ENCODE assay signal across 8 cellular contexts in the genomic region with DNA sequence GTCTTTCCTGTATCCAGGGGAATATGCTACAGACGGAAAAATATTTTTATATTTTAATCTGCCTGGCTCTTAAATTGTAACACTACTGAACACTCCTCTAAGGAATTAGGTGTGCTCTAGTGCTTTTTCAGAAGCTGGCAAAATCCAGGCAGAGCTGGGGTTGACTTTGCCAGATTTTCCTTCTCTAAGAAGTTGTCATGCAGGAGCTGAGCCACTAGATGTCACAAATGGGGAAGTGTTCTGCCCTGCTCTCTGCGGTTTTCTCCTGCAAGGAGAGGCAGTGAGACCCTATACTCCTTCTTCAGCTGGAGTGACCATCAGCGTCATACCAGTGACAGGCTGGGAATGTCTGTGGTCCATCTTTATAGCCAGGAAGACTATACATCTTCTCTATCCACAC.
A peak's percentile ranks its signal among the peaks of the same experiment; 100 is the strongest.
DNase-seq lines count a peak whose midpoint lies in the region; ATAC-seq and TF ChIP-seq lines count a peak whose summit lies in the region.

No MANE protein-coding gene starts in this region.

- H3K36me3 Mint-ChIP-seq in HFFc6 (ENCODE audit: low read depth), result no peaks in the 10 kb centered on the region

- H2AFZ ChIP-seq in mammary epithelial cell (ENCODE audit: low read depth, low read length), result no peak overlapping the region

- TF ChIP-seq CTCF in HFFc6 (IDR thresholded peaks at IDR 0.05) (peak; percentile 72), mammary epithelial cell (conservative IDR thresholded peaks at IDR 0.05 in 1 of 2, IDR thresholded peaks at IDR 0.05 in 1 of 2; ENCODE audit: extremely low read depth in 1 of 2, insufficient read depth in 1 of 2, low read depth in 1 of 2, low read length in 2 of 2) (peak; percentile 54 to 77)

- no peak overlapping the region for H3K4me3 Mint-ChIP-seq in HFFc6

- no peaks in the 10 kb centered on the region for H4K20me1 ChIP-seq in mammary epithelial cell (ENCODE audit: insufficient read depth, low read length)

- H3K27ac ChIP-seq in mammary epithelial cell (ENCODE audit: insufficient read depth, low read depth, low read length), result no peak overlapping the region

- no peaks in the 10 kb centered on the region for H3K36me3 ChIP-seq in mammary epithelial cell (ENCODE audit: insufficient read depth, low read length)

- no peaks in the 10 kb centered on the region for H3K4me1 Mint-ChIP-seq in HFFc6 (ENCODE audit: low read depth)

- no peak overlapping the region for H3K27ac Mint-ChIP-seq in HFFc6

- DNase-seq in EH (ENCODE audit: low read depth), result peak; percentile 41
- DNase-seq in HFFc6, result peak; percentile 23
- DNase-seq in NCI-H69 (lab: John Stamatoyannopoulos, UW), result peak; percentile 90
- peak; percentile 21 for DNase-seq in mammary epithelial cell
- DNase-seq in left kidney (ENCODE audit: low read depth, low spot score), result peak; percentile 78
- no peak for DNase-seq in activated CD4-positive, alpha-beta T cell treated with anti-CD3 and anti-CD28 coated beads for 1 hour
- DNase-seq in NCI-H128 (lab: John Stamatoyannopoulos, UW; ENCODE audit: unreplicated experiment), result no peak

- no peaks in the 10 kb centered on the region for H3K27me3 ChIP-seq in mammary epithelial cell (ENCODE audit: insufficient read depth, low read length)

- H3K4me2 ChIP-seq in mammary epithelial cell (ENCODE audit: insufficient read depth, low read depth, low read length), result no peak overlapping the region

- no peaks in the 10 kb centered on the region for H3K9me3 Mint-ChIP-seq in HFFc6

- 6% methylated on average over 3 of the region's 3 CpGs for WGBS in mammary epithelial cell (ENCODE audit: low coverage, missing lambda C conversion rate)

- H3K27me3 Mint-ChIP-seq in HFFc6 (ENCODE audit: insufficient read depth), result peaks cover 11% of the 10 kb centered on the region; the same call in 1 of the 2 replicates

- no peaks in the 10 kb centered on the region for H3K9me3 ChIP-seq in mammary epithelial cell (replicated peaks; ENCODE audit: insufficient read depth, low read length)

- no peaks in the 10 kb centered on the region for H3K79me2 ChIP-seq in mammary epithelial cell (ENCODE audit: insufficient read depth, low read length)

- dilution Hi-C loops in mammary epithelial cell (cut with HindIII; ENCODE audit: low sequenced_read_pairs), result no loop called here

- no peak overlapping the region for H3K9ac ChIP-seq in mammary epithelial cell (ENCODE audit: insufficient read depth, low read length)

- intact Hi-C loops in mammary epithelial cell (cut with micrococcal nuclease), result no loop called here

- ATAC-seq in HG02938 (IDR thresholded peaks at IDR 0.05; ENCODE audit: unreplicated experiment), result no peak

- CTCF ChIA-PET in mammary epithelial cell (lab: Charles Lee; ENCODE audit: low non-redundant PET), result interaction anchor here (0.6 kb wide), 1 partner anchor 44 kb away, joined by 3 read pairs; no protein-coding TSS in a partner anchor

- in situ Hi-C loops in mammary epithelial cell (cut with MboI; ENCODE audit: low sequenced_read_pairs in 2 of 2), result no loop called here

- no peaks in the 10 kb centered on the region for H3K4me1 ChIP-seq in mammary epithelial cell (ENCODE audit: insufficient read depth, low read length)

- no TSS peak for BruUV-seq in mammary epithelial cell (replicated peaks; lab: Mats Ljungman, UMichigan)

- H3K4me3 ChIP-seq in mammary epithelial cell (replicated peaks in 1 of 3; ENCODE audit: insufficient read depth in 1 of 3, low read depth in 2 of 3, low read length in 3 of 3), result no peak overlapping the region

Comparison
In these comparisons a context has a peak if more than half of its experiments do, and no peak if none do; other contexts are left out.
1. DNase-seq: peak in EH (single experiment), HFFc6 (single experiment), NCI-H69 (single experiment), mammary epithelial cell (single experiment) and left kidney (single experiment); none in activated CD4-positive, alpha-beta T cell treated with anti-CD3 and anti-CD28 coated beads for 1 hour (single experiment) and NCI-H128 (single experiment).